16 cellular contexts compared by ENCODE assay signal in genomic region chr2:3487028-3487425, GRCh38.
"Had no signal": no experiment of that assay in that cellular context is flagged by ENCODE, and none has a peak within 500 bp of the region (broad histone marks: within the 10 kb centered on the region; RNA-seq: fewer than 3 reads in every experiment).

No MANE protein-coding gene starts in this region.

- H3K27me3 ChIP-seq: body of pancreas, left lung, neural progenitor cell, stomach, transverse colon had no signal

- H3K27me3 Mint-ChIP-seq: activated B cell treated with CpG ODN at 0.5 μM for 24 hours; activated CD4-positive, alpha-beta T cell treated with anti-CD3 and anti-CD28 coated beads, Interleukin-2, amount 10 ng/mL, durations not matched to agents 24 days and 14 days had no signal

- DNase-seq: activated B cell treated with CpG ODN at 0.5 μM for 24 hours; activated CD4-positive, alpha-beta T cell treated with anti-CD3 and anti-CD28 coated beads, Interleukin-2, amount 10 ng/mL, durations not matched to agents 24 days and 14 days; activated naive CD4-positive, alpha-beta T cell treated with anti-CD3 and anti-CD28 coated beads, Interleukin-2, amount 50 U/mL, for 16 hours; endodermal cell; glutamatergic neuron; left lung; mesendoderm; retina; stomach; T-helper 2 cell; transverse colon had no signal

- H3K36me3 ChIP-seq: neural progenitor cell, transverse colon had no signal

- H3K4me1 Mint-ChIP-seq: activated B cell treated with CpG ODN at 0.5 μM for 24 hours; activated CD4-positive, alpha-beta T cell treated with anti-CD3 and anti-CD28 coated beads, Interleukin-2, amount 10 ng/mL, durations not matched to agents 24 days and 14 days; endodermal cell had no signal

- H3K79me2 ChIP-seq: parathyroid adenoma had no signal

- H3K27ac ChIP-seq: body of pancreas, left lung, neural progenitor cell, parathyroid adenoma, skin epidermis, stomach, transverse colon had no signal

- H2AFZ ChIP-seq: neural progenitor cell, parathyroid adenoma had no signal

- H3K4me1 ChIP-seq: left lung, neural progenitor cell, transverse colon had no signal

- H3K4me2 ChIP-seq: neural progenitor cell had no signal

- H3K9me3 Mint-ChIP-seq: activated B cell treated with CpG ODN at 0.5 μM for 24 hours; activated CD4-positive, alpha-beta T cell treated with anti-CD3 and anti-CD28 coated beads, Interleukin-2, amount 10 ng/mL, durations not matched to agents 24 days and 14 days had no signal

- H3K4me3 Mint-ChIP-seq: activated B cell treated with CpG ODN at 0.5 μM for 24 hours; activated CD4-positive, alpha-beta T cell treated with anti-CD3 and anti-CD28 coated beads, Interleukin-2, amount 10 ng/mL, durations not matched to agents 24 days and 14 days; endodermal cell; neural progenitor cell had no signal

- H3K9me3 ChIP-seq: body of pancreas, left lung, stomach, transverse colon had no signal

- H3K4me3 ChIP-seq: body of pancreas, left lung, neural progenitor cell, skin epidermis, stomach, transverse colon had no signal

- ATAC-seq: body of pancreas, esophagus mucosa, left lung had no signal

- H3K27ac Mint-ChIP-seq: activated B cell treated with CpG ODN at 0.5 μM for 24 hours; activated CD4-positive, alpha-beta T cell treated with anti-CD3 and anti-CD28 coated beads, Interleukin-2, amount 10 ng/mL, durations not matched to agents 24 days and 14 days; endodermal cell; neural progenitor cell had no signal

- H3K9ac ChIP-seq: neural progenitor cell, parathyroid adenoma had no signal
